ENCODE assay signal across 22 cellular contexts in genomic region chr12:31275491-31275890, GRCh38.
"Had no signal": no experiment of that assay in that cellular context is flagged by ENCODE, and none has a peak within 500 bp of the region (broad histone marks: within the 10 kb centered on the region; RNA-seq: fewer than 3 reads in every experiment).

No MANE protein-coding gene starts in this region.

- H3K4me2 ChIP-seq: SK-N-SH had no signal

- H3K27me3 ChIP-seq: MG63 had no signal

- DNase-seq: Karpas-422, KG1, MG63, NCI-H1092 treated with DMSO at 0.1 percent for 48 hours, NCI-H1436, NCI-H187, NCI-H2029, NCI-H2081 treated with DMSO at 0.1 percent for 48 hours, NCI-H2171, NCI-H226, NCI-H446, NCI-H510A, NCI-H524 treated with DMSO at 0.1 percent for 48 hours, NCI-H69, NCI-H774, PC-3, SHP77, SK-N-SH had no signal

- H3K9ac ChIP-seq: SK-N-SH had no signal

- ATAC-seq: Panc1, PC-3 had no signal

- H3K27ac ChIP-seq: HL-60, RWPE1 had no signal

- H3K9me3 ChIP-seq: MG63, SK-N-SH had no signal

- H3K4me3 ChIP-seq: MG63 had no signal

- FAIRE-seq: HTR-8/SVneo had no signal
